Comparison of ENCODE assay signal across 17 cellular contexts in the genomic region with DNA sequence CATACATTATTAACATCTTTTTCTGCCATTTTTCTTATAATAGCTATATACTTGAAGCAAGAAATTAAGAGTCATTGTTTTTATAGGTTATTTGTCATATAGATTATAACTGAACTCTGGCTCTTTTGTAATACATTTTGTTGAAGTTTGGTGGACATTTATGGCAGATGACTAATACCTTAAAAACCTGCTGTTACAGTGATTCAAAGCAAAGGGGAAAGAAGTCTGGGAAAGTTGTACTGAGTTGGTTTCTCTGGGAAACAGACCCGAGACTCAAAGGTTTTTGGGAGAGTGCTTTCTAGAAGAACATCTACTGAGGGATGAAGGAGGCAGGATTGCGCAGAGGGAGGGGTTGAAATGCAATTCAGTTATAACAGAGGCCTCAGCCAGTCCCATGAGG. TPM values are rescaled to one million over a fixed set of nuclear protein-coding genes. Genes with fewer than 3 reads are reported as not detected.
DNase-seq lines count a peak whose midpoint lies in the region; ATAC-seq and TF ChIP-seq lines count a peak whose summit lies in the region.
"Had no signal": no experiment of that assay in that cellular context is flagged by ENCODE, and none has a peak within 500 bp of the region (broad histone marks: within the 10 kb centered on the region; RNA-seq: fewer than 3 reads in every experiment).

No MANE protein-coding gene starts in this region.

- peak; percentile 61 for ATAC-seq in foreskin keratinocyte
- no peak for ATAC-seq in naive thymus-derived CD4-positive, alpha-beta T cell
- no peak for ATAC-seq in HG03025 (IDR thresholded peaks at IDR 0.05; ENCODE audit: low FRiP score, unreplicated experiment)
- ATAC-seq: GM23338 had no signal

- TF ChIP-seq EP300 in ovary (IDR thresholded peaks at IDR 0.05) = no peak

- peaks cover 22% of the 10 kb centered on the region for H3K4me1 ChIP-seq in foreskin keratinocyte
- H3K4me1 ChIP-seq in naive thymus-derived CD4-positive, alpha-beta T cell (ENCODE audit: control insufficient read depth in 2 of 2, insufficient read depth in 2 of 2, low read length in 2 of 2) = no peaks in the 10 kb centered on the region
- H3K4me1 ChIP-seq in ovary (ENCODE audit: insufficient read depth) = no peaks in the 10 kb centered on the region

- H3K9me3 ChIP-seq in naive thymus-derived CD4-positive, alpha-beta T cell (ENCODE audit: control insufficient read depth in 2 of 3, low read length in 3 of 3) = no peaks in the 10 kb centered on the region
- H3K9me3 ChIP-seq in ovary = no peaks in the 10 kb centered on the region
- H3K9me3 ChIP-seq: thyroid gland had no signal

- peaks cover 0 to 47% (median 25%) of the 10 kb centered on the region in 3 experiments for H3K36me3 ChIP-seq in naive thymus-derived CD4-positive, alpha-beta T cell (ENCODE audit: control insufficient read depth in 2 of 3, insufficient read depth in 3 of 3, low read length in 3 of 3)
- H3K36me3 ChIP-seq in ovary = no peaks in the 10 kb centered on the region

- no peak overlapping the region for H3K4me3 ChIP-seq in astrocyte of the cerebellum (ENCODE audit: low read depth, low read length)
- no peak overlapping the region for H3K4me3 ChIP-seq in naive thymus-derived CD4-positive, alpha-beta T cell (ENCODE audit: low read length)
- no peak overlapping the region for H3K4me3 ChIP-seq in ovary
- H3K4me3 ChIP-seq: GM23338, skin epidermis, thyroid gland had no signal

- in situ Hi-C loops in astrocyte of the cerebellum (cut with HindIII; ENCODE audit: low sequenced_read_pairs) = no loop called here

- DNase-seq in A172 (ENCODE audit: low spot score) (peak; percentile 73), HCEC 1CT (peak; percentile 83), astrocyte of the cerebellum (ENCODE audit: low read depth) (peak; percentile 37), foreskin keratinocyte (peak; percentile 56 to 78), SKM-1 (lab: John Stamatoyannopoulos, UW; ENCODE audit: unreplicated experiment) (no peak), ovary (no peak)
- DNase-seq in naive thymus-derived CD4-positive, alpha-beta T cell = no peak
- DNase-seq: activated CD4-positive, alpha-beta T cell treated with anti-CD3 and anti-CD28 coated beads, Interleukin-2, amount 10 ng/mL, durations not matched to agents 24 days and 14 days; central memory CD4-positive, alpha-beta T cell; NCI-H2171 treated with DMSO at 0.1 percent for 48 hours; thyroid gland had no signal

- H3K4me3 Mint-ChIP-seq in naive thymus-derived CD4-positive, alpha-beta T cell = no peak overlapping the region
- H3K4me3 Mint-ChIP-seq: activated CD4-positive, alpha-beta T cell treated with anti-CD3 and anti-CD28 coated beads, Interleukin-2, amount 10 ng/mL, durations not matched to agents 24 days and 14 days; activated T-helper 1 cell treated with anti-CD3 and anti-CD28 coated beads, Interleukin-12 subunit alpha, Interleukin-12 subunit beta, Interleukin-2, Interleukin-4 antibody, amounts not matched to agents 30 ng/mL and 10 ng/mL and 1 ng/mL, durations not matched to agents 14 hours and 24 hours and 36 hours; GM23338; T-helper 1 cell treated with Interleukin-12 subunit alpha and Interleukin-12 subunit beta and Interleukin-4 antibody, amounts not matched to agents 30 μg/mL and 1 μg/mL, for 36 hours had no signal

- intact Hi-C loops in naive thymus-derived CD4-positive, alpha-beta T cell (cut with micrococcal nuclease) = no loop called here
- intact Hi-C loops in ovary (cut with DNase I) = loop anchor here in 2 of 4 donors (10.0 kb wide), 2 partner anchors 127 to 137 kb away; partner anchors contain the start of gene PYURF (in 1 of the 2)

- no peak for TF ChIP-seq POLR2A in ovary (IDR thresholded peaks at IDR 0.05)

- WGBS in ovary, 3 donors = 73 to 80% (median 79%) methylated on average over 2 of the region's 2 CpGs

- H3K27ac Mint-ChIP-seq in naive thymus-derived CD4-positive, alpha-beta T cell = peak overlapping the region in 1 of 9 donors; percentile 40
- H3K27ac Mint-ChIP-seq: activated CD4-positive, alpha-beta T cell treated with anti-CD3 and anti-CD28 coated beads, Interleukin-2, amount 10 ng/mL, durations not matched to agents 24 days and 14 days; activated T-helper 1 cell treated with anti-CD3 and anti-CD28 coated beads, Interleukin-12 subunit alpha, Interleukin-12 subunit beta, Interleukin-2, Interleukin-4 antibody, amounts not matched to agents 30 ng/mL and 10 ng/mL and 1 ng/mL, durations not matched to agents 14 hours and 24 hours and 36 hours; GM23338; T-helper 1 cell treated with Interleukin-12 subunit alpha and Interleukin-12 subunit beta and Interleukin-4 antibody, amounts not matched to agents 30 μg/mL and 1 μg/mL, for 36 hours had no signal

- no peak for TF ChIP-seq CTCF in astrocyte of the cerebellum (IDR thresholded peaks at IDR 0.05; ENCODE audit: low read depth, low read length, missing control alignments)
- TF ChIP-seq CTCF in foreskin keratinocyte (conservative IDR thresholded peaks at IDR 0.05) = no peak
- no peak for TF ChIP-seq CTCF in ovary (IDR thresholded peaks at IDR 0.05)

- CTCF ChIA-PET in naive thymus-derived CD4-positive, alpha-beta T cell (lab: Charles Lee) = interaction anchor here (0.7 to 4.4 kb wide), 4 partner anchors 122 to 358 kb away, joined by 3 to 35 read pairs (median 3); no protein-coding TSS in a partner anchor

- peaks cover 5 to 54% (median 15%) of the 10 kb centered on the region in 5 donors for H3K36me3 Mint-ChIP-seq in naive thymus-derived CD4-positive, alpha-beta T cell

- H3K27ac ChIP-seq in foreskin keratinocyte (peak overlapping the region; percentile 23), ovary (no peak overlapping the region)
- no peak overlapping the region for H3K27ac ChIP-seq in naive thymus-derived CD4-positive, alpha-beta T cell (ENCODE audit: low read depth, low read length)
- H3K27ac ChIP-seq: thyroid gland had no signal

- H3K27me3 ChIP-seq in foreskin keratinocyte = no peaks in the 10 kb centered on the region
- no peaks in the 10 kb centered on the region for H3K27me3 ChIP-seq in naive thymus-derived CD4-positive, alpha-beta T cell (ENCODE audit: control insufficient read depth in 2 of 2, insufficient read depth in 2 of 2, low read length in 2 of 2)
- no peaks in the 10 kb centered on the region for H3K27me3 ChIP-seq in ovary
- H3K27me3 ChIP-seq: thyroid gland had no signal

- peaks cover 0 to 1% (median 0%) of the 10 kb centered on the region in 11 donors for H3K9me3 Mint-ChIP-seq in naive thymus-derived CD4-positive, alpha-beta T cell
- H3K9me3 Mint-ChIP-seq: activated CD4-positive, alpha-beta T cell treated with anti-CD3 and anti-CD28 coated beads, Interleukin-2, amount 10 ng/mL, durations not matched to agents 24 days and 14 days; activated T-helper 1 cell treated with anti-CD3 and anti-CD28 coated beads, Interleukin-12 subunit alpha, Interleukin-12 subunit beta, Interleukin-2, Interleukin-4 antibody, amounts not matched to agents 30 ng/mL and 10 ng/mL and 1 ng/mL, durations not matched to agents 14 hours and 24 hours and 36 hours; GM23338; T-helper 1 cell treated with Interleukin-12 subunit alpha and Interleukin-12 subunit beta and Interleukin-4 antibody, amounts not matched to agents 30 μg/mL and 1 μg/mL, for 36 hours had no signal

- peaks cover 5 to 28% (median 16%) of the 10 kb centered on the region in 7 donors for H3K4me1 Mint-ChIP-seq in naive thymus-derived CD4-positive, alpha-beta T cell

- POLR2A ChIA-PET in naive thymus-derived CD4-positive, alpha-beta T cell (lab: Charles Lee) = no interaction called here

- H3K27me3 Mint-ChIP-seq in naive thymus-derived CD4-positive, alpha-beta T cell = no peaks in the 10 kb centered on the region
- H3K27me3 Mint-ChIP-seq: activated CD4-positive, alpha-beta T cell treated with anti-CD3 and anti-CD28 coated beads, Interleukin-2, amount 10 ng/mL, durations not matched to agents 24 days and 14 days had no signal

RNA-seq across cellular contexts. Expression of gene NAP1L5, which starts 35.9 kb away (rescaled TPM):
- 5.4 and 6.2 TPM in 2 replicates for total RNA-seq in A172 (2014; rRNA removed; shearing (Covaris generic))
- 0.88 and 1.3 TPM in 2 replicates for total RNA-seq in foreskin keratinocyte
- 0.49 and 1.0 TPM in 2 replicates for polyA plus RNA-seq in foreskin keratinocyte
- total RNA-seq in naive thymus-derived CD4-positive, alpha-beta T cell = 10 to 100 TPM in 1 of 5 experiments, 1 to 10 TPM in 4; 1.4 to 11.7 (median 4.5) TPM
- 1 to 10 TPM; 1.5 to 3.0 TPM for polyA plus RNA-seq in naive thymus-derived CD4-positive, alpha-beta T cell
- total RNA-seq in ovary = 10 to 100 TPM in 5 of 7 donors, 1 to 10 TPM in 2; 9.1 to 18.3 (median 11.4) TPM
- polyA plus RNA-seq in ovary = 10 to 100 TPM in 1 of 2 donors, 1 to 10 TPM in 1; 7.6 to 16.3 TPM
- total RNA-seq: A673 had no signal

Comparison
In these comparisons a context has a peak if more than half of its experiments do, and no peak if none do; other contexts are left out.
1. DNase-seq: peak in A172 (single experiment), HCEC 1CT (single experiment), astrocyte of the cerebellum (single experiment) and foreskin keratinocyte (2 of 2); none in naive thymus-derived CD4-positive, alpha-beta T cell (0 of 9), SKM-1 (single experiment) and ovary (0 of 5).